In genomic region chr10:102133373-102134195, GRCh38 we compare ENCODE assay signal across 7 cellular contexts. TPM values are rescaled to one million over a fixed set of nuclear protein-coding genes. Genes with fewer than 3 reads are reported as not detected.
DNase-seq lines count a peak whose midpoint lies in the region; ATAC-seq, FAIRE-seq and TF ChIP-seq lines count a peak whose summit lies in the region.

No MANE protein-coding gene starts in this region.

- POLR2A ChIA-PET in GM10248 (lab: Yijun Ruan, JAX) (no interaction called here), K562 (lab: Yijun Ruan, JAX) (interaction anchor here (9.1 kb wide), 1 partner anchor 17 kb away, joined by 92 read pairs; the partner anchor contains the start of gene NOLC1)

- intact Hi-C loops in K562 (cut with micrococcal nuclease), result loop anchor here (1.0 kb wide), 1 partner anchor 21 kb away; no protein-coding TSS in a partner anchor
- intact Hi-C loops in sciatic nerve (cut with DNase I), result no loop called here

- H3K36me3 Mint-ChIP-seq in T-helper 17 cell (ENCODE audit: low read depth), result peaks cover 2% of the 10 kb centered on the region

- peak overlapping the region; percentile 89 for H3K4me2 ChIP-seq in K562 (ENCODE audit: insufficient read depth, low read length)

- peak overlapping the region; percentile 99 for H3K4me3 Mint-ChIP-seq in T-helper 17 cell

- TF ChIP-seq RAD21 in K562 (CRISPR knock-in tag; conservative IDR thresholded peaks at IDR 0.05 in 1 of 2, IDR thresholded peaks at IDR 0.05 in 1 of 2), result no peak

- TF ChIP-seq EP300 in K562 (IDR thresholded peaks at IDR 0.05; ENCODE audit: low read length), result no peak

- peak overlapping the region; percentile 99; the same call in 1 of the 2 replicates for H2AFZ ChIP-seq in K562 (ENCODE audit: low read depth, low read length)

- FAIRE-seq in K562 (lab: Jason Lieb, UNC), result peak; percentile 76

- no TSS peak for BruUV-seq in K562 (replicated peaks; lab: Mats Ljungman, UMichigan)

- H3K4me1 ChIP-seq in K562 (replicated peaks in 1 of 2; ENCODE audit: control insufficient read depth in 2 of 2, insufficient read depth in 2 of 2, low read length in 2 of 2), result peaks cover 22 to 24% of the 10 kb centered on the region in 2 experiments; a peak in 4 of 5 replicates

- 2% methylated on average over 11 of the region's 48 CpGs for WGBS in K562 (ENCODE audit: insufficient coverage, low coverage, missing lambda C conversion rate)

- DNase-seq in GM10248 (ENCODE audit: extremely low spot score), result peak; percentile 67
- DNase-seq in HuH-7.5 (ENCODE audit: low spot score), result peak; percentile 80
- DNase-seq in T-helper 17 cell, result peak in 2 of 3 donors; percentile 24 to 32
- peak; percentile 79 to 84 (median 82) for DNase-seq in K562 (ENCODE audit: extremely low read depth in 1 of 4, low spot score in 3 of 4)
- DNase-seq in sciatic nerve (ENCODE audit: low spot score), result peak; percentile 87
- DNase-seq in NCI-H526 treated with DMSO at 0.1 percent for 48 hours (lab: John Stamatoyannopoulos, UW), result no peak

- peak overlapping the region; percentile 96 for H3K4me3 ChIP-seq in K562
- H3K4me3 ChIP-seq in iPS-11a (ENCODE audit: low read depth, low read length), result peak overlapping the region; percentile 95

- peaks cover 35% of the 10 kb centered on the region for H3K4me1 Mint-ChIP-seq in T-helper 17 cell

- peak overlapping the region; percentile 93 for H3K27ac Mint-ChIP-seq in T-helper 17 cell

- peaks cover 62% of the 10 kb centered on the region for H3K79me2 ChIP-seq in K562 (ENCODE audit: control insufficient read depth, insufficient read depth, low read length)

- peaks cover 8% of the 10 kb centered on the region for H3K9me1 ChIP-seq in K562 (ENCODE audit: control insufficient read depth, insufficient read depth, low read length)

- CTCF ChIA-PET in GM10248 (lab: Yijun Ruan, JAX), result interaction anchor here (1.6 to 2.3 kb wide), 3 partner anchors 10 to 207 kb away, joined by 3 to 9 read pairs (median 5); no protein-coding TSS in a partner anchor
- CTCF ChIA-PET in K562 (lab: Yijun Ruan, JAX; ENCODE audit: low intra/inter-chr PET ratio), result no interaction called here

- no peaks in the 10 kb centered on the region for H3K9me3 ChIP-seq in T-helper 17 cell (ENCODE audit: control insufficient read depth, low read length, poor library complexity, severe bottlenecking)
- H3K9me3 ChIP-seq in K562 (replicated peaks; ENCODE audit: control insufficient read depth, insufficient read depth, low read depth, low read length), result 0 out of 2 replicates have a peak, but pooled peaks cover 2% of the 10 kb centered on the region

- H3K36me3 ChIP-seq in K562 (ENCODE audit: control insufficient read depth, insufficient read depth, low read length), result peaks cover 41% of the 10 kb centered on the region

- peak overlapping the region; percentile 91 for H3K27ac ChIP-seq in K562 (ENCODE audit: extremely low read depth, low read depth, low read length)

- TF ChIP-seq CTCF in GM10248 (IDR thresholded peaks at IDR 0.05; ENCODE audit: control extremely low read depth, extremely low read depth, low read depth, missing control alignments) (no peak), K562 (IDR thresholded peaks at IDR 0.05 in 2 of 3, conservative IDR thresholded peaks at IDR 0.05 in 1 of 3; ENCODE audit: insufficient read depth in 2 of 3, low read depth in 1 of 3, low read length in 3 of 3) (no peak)

- in situ Hi-C loops in K562 (cut with MboI), result no loop called here

- no peak for TF ChIP-seq POLR2A in K562 (conservative IDR thresholded peaks at IDR 0.05)

- no peaks in the 10 kb centered on the region for H3K27me3 Mint-ChIP-seq in T-helper 17 cell

- ATAC-seq in T-helper 17 cell (no peak), K562 (peak; percentile 67), sciatic nerve (peak; percentile 71)

- H4K20me1 ChIP-seq in K562 (replicated peaks; ENCODE audit: control insufficient read depth, insufficient read depth, low read length), result peaks cover 24% of the 10 kb centered on the region; the same call in 1 of the 2 replicates

- H3K27me3 ChIP-seq in K562 (ENCODE audit: control insufficient read depth in 2 of 2, insufficient read depth in 2 of 2, low read length in 2 of 2), result no peaks in the 10 kb centered on the region

- H3K9ac ChIP-seq in K562 (ENCODE audit: insufficient read depth in 1 of 2, low read depth in 2 of 2, low read length in 2 of 2), result peak overlapping the region; percentile 94 to 99

TF ChIP-seq in K562, 482 proteins besides CTCF, POLR2A, EP300 and RAD21 (continues in another document):
- TF ChIP-seq ZNF408 (CRISPR knock-in tag; IDR thresholded peaks at IDR 0.05; ENCODE audit: low read depth) (no peak), ARNT (IDR thresholded peaks at IDR 0.05) (no peak), XRCC3 (IDR thresholded peaks at IDR 0.05) (no peak), FOXJ3 (CRISPR knock-in tag; IDR thresholded peaks at IDR 0.05) (no peak), ZNF12 (CRISPR knock-in tag; IDR thresholded peaks at IDR 0.05) (peak; percentile 51; the same call in 1 of the 2 replicates), KDM1A (IDR thresholded peaks at IDR 0.05) (no peak), ETS2 (tag; IDR thresholded peaks at IDR 0.05; ENCODE audit: borderline replicate concordance, poor library complexity, severe bottlenecking) (no peak)

RNA-seq across cellular contexts. Expression of gene PPRC1, which starts 0.7 kb away (rescaled TPM):
- total RNA-seq in T-helper 17 cell (10 to 100 TPM; 38.3 to 41.0 TPM), K562 (2014; rRNA removed) (11.8 and 16.8 TPM in 2 replicates), K562 (2014; rRNA removed; fragmentation: Illumina TruSeq; extraction: Trizol) (13.4 and 16.2 TPM in 2 replicates), K562 (2015; rRNA removed; fragmentation: Illumina TruSeq; extraction: Trizol) (16.2 and 17.0 TPM in 2 replicates), K562 (2021) (43.1 and 44.0 TPM in 2 replicates), sciatic nerve (45.6 TPM)
- total RNA-seq in K562 (2011; cell fraction: chromatin; rRNA removed; ENCODE audit: low replicate concordance), result 77.8 and 159 TPM in 2 replicates
- 67.4 and 76.5 TPM in 2 replicates for total RNA-seq in K562 (2011; cell fraction: nucleolus; rRNA removed)
- 77.6 and 87.0 TPM in 2 replicates for total RNA-seq in K562 (2011; cell fraction: nucleoplasm; rRNA removed)
- polyA plus RNA-seq in K562 (2011; rRNA removed) (13.6 and 21.6 TPM in 2 replicates), K562 (2014; fragmentation: Illumina TruSeq; extraction: Trizol) (44.0 and 47.1 TPM in 2 replicates), K562 (2014; fragmentation: Nextera tagmentation; extraction: Ambion mirVana) (1 to 10 TPM; 8.5 to 9.0 TPM), K562 (2014; rRNA removed) (24.1 and 27.4 TPM in 2 replicates)
- 13.9 and 15.5 TPM in 2 replicates for polyA plus RNA-seq in K562 (2011; cell fraction: cytosol; rRNA removed)
- 46.7 and 61.2 TPM in 2 replicates for polyA plus RNA-seq in K562 (2011; cell fraction: nucleus; rRNA removed)
- 19.6 and 31.0 TPM in 2 replicates for polyA plus RNA-seq in K562 (2012)
- polyA minus RNA-seq in K562 (2011; rRNA and poly(A)+ RNA removed), result 25.9 and 29.7 TPM in 2 replicates
- 27.4 and 28.0 TPM in 2 replicates for polyA minus RNA-seq in K562 (2011; cell fraction: cytosol; rRNA and poly(A)+ RNA removed)
- 22.3 and 23.7 TPM in 2 replicates for polyA minus RNA-seq in K562 (2011; cell fraction: nucleus; rRNA and poly(A)+ RNA removed)

RNA-seq across cellular contexts. Expression of gene LDB1, which starts 13.4 kb away (rescaled TPM):
- total RNA-seq in T-helper 17 cell (100 to 1,000 TPM; 104 to 112 TPM), K562 (2014; rRNA removed) (73.2 and 86.2 TPM in 2 replicates), K562 (2014; rRNA removed; fragmentation: Illumina TruSeq; extraction: Trizol) (46.5 and 57.1 TPM in 2 replicates), K562 (2015; rRNA removed; fragmentation: Illumina TruSeq; extraction: Trizol) (105 and 107 TPM in 2 replicates), K562 (2021) (120 and 136 TPM in 2 replicates), sciatic nerve (64.3 TPM)
- total RNA-seq in K562 (2011; cell fraction: chromatin; rRNA removed; ENCODE audit: low replicate concordance), result 255 and 520 TPM in 2 replicates
- 309 and 317 TPM in 2 replicates for total RNA-seq in K562 (2011; cell fraction: nucleolus; rRNA removed)
- 210 and 273 TPM in 2 replicates for total RNA-seq in K562 (2011; cell fraction: nucleoplasm; rRNA removed)
- polyA plus RNA-seq in K562 (2011; rRNA removed) (137 and 167 TPM in 2 replicates), K562 (2014; fragmentation: Illumina TruSeq; extraction: Trizol) (133 and 137 TPM in 2 replicates), K562 (2014; fragmentation: Nextera tagmentation; extraction: Ambion mirVana) (1 to 10 TPM; 1.9 TPM), K562 (2014; rRNA removed) (111 and 117 TPM in 2 replicates)
- polyA plus RNA-seq in K562 (2011; cell fraction: cytosol; rRNA removed), result 165 and 219 TPM in 2 replicates
- 807 and 1,010 TPM in 2 replicates for polyA plus RNA-seq in K562 (2011; cell fraction: nucleus; rRNA removed)
- 90.4 and 133 TPM in 2 replicates for polyA plus RNA-seq in K562 (2012)
- polyA minus RNA-seq in K562 (2011; rRNA and poly(A)+ RNA removed), result 102 and 187 TPM in 2 replicates
- 80.4 and 97.7 TPM in 2 replicates for polyA minus RNA-seq in K562 (2011; cell fraction: cytosol; rRNA and poly(A)+ RNA removed)
- polyA minus RNA-seq in K562 (2011; cell fraction: nucleus; rRNA and poly(A)+ RNA removed), result 105 and 141 TPM in 2 replicates

RNA-seq across cellular contexts. Expression of gene NOLC1, which starts 18.6 kb away (rescaled TPM):
- total RNA-seq in T-helper 17 cell (10 to 100 TPM; 46.1 to 48.0 TPM), K562 (2014; rRNA removed) (165 TPM in 2 replicates), K562 (2014; rRNA removed; fragmentation: Illumina TruSeq; extraction: Trizol) (134 and 144 TPM in 2 replicates), K562 (2015; rRNA removed; fragmentation: Illumina TruSeq; extraction: Trizol) (130 and 142 TPM in 2 replicates), K562 (2021) (153 and 170 TPM in 2 replicates), sciatic nerve (46.7 TPM)
- total RNA-seq in K562 (2011; cell fraction: chromatin; rRNA removed; ENCODE audit: low replicate concordance), result 57.7 and 71.1 TPM in 2 replicates
- 38.7 and 40.0 TPM in 2 replicates for total RNA-seq in K562 (2011; cell fraction: nucleolus; rRNA removed)
- 43.8 and 54.6 TPM in 2 replicates for total RNA-seq in K562 (2011; cell fraction: nucleoplasm; rRNA removed)
- polyA plus RNA-seq in K562 (2011; rRNA removed) (133 and 201 TPM in 2 replicates), K562 (2014; fragmentation: Illumina TruSeq; extraction: Trizol) (262 and 310 TPM in 2 replicates), K562 (2014; fragmentation: Nextera tagmentation; extraction: Ambion mirVana) (100 to 1,000 TPM; 102 to 165 TPM), K562 (2014; rRNA removed) (158 and 169 TPM in 2 replicates)
- polyA plus RNA-seq in K562 (2011; cell fraction: cytosol; rRNA removed), result 89.5 and 95.0 TPM in 2 replicates
- polyA plus RNA-seq in K562 (2011; cell fraction: nucleus; rRNA removed), result 69.8 and 74.0 TPM in 2 replicates
- polyA plus RNA-seq in K562 (2012), result 61.8 and 129 TPM in 2 replicates
- polyA minus RNA-seq in K562 (2011; rRNA and poly(A)+ RNA removed), result 205 and 242 TPM in 2 replicates
- 72.9 and 103 TPM in 2 replicates for polyA minus RNA-seq in K562 (2011; cell fraction: cytosol; rRNA and poly(A)+ RNA removed)
- polyA minus RNA-seq in K562 (2011; cell fraction: nucleus; rRNA and poly(A)+ RNA removed), result 13.9 and 24.5 TPM in 2 replicates
